1 cellular context compared by ENCODE assay signal in the genomic region with DNA sequence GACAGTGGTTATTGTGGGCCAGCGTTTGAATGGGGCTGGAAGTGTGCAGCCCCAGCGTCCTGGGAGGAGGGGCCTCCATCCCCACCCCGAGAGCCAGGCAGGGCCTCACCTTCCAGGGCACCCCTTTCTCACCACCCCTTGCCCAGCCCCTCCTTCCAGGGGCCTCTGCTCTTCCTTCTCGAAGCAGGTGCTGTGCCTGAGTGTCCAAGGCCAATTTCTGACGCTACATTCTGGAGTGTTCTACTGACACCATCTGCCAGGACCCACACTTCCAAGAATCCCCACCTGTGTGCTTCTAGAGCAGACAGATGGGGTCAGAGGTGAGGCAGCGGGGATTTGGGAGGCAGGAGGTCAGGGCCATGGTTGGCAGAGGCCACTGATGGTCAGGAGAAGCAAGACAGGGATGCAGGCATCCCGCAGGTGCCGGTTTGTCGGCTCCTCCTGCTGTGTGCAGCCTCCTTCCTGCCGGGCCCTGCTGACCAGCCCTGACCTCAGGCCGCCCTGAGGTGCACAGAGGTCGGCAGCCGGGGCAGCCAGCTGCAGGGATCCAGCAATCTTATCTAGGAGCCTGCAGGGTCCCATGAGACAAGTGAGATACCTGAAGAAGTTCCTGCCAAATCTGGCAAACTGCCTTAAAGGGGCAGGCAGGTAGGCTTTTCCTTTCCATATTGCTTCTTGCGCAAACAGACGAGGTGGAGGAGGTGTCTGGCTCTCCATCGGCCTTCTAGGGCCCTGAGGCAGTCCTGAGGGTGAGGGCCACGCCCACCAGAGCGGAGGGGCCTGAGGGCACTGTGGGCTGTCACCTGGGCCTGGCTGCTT.
TF ChIP-seq lines count a peak whose summit lies in the region.

No MANE protein-coding gene starts in this region.

TF ChIP-seq in WTC11, 78 proteins besides CTCF, POLR2A, EP300 and RAD21 (continued from another document):
- TF ChIP-seq, protein P1, sequence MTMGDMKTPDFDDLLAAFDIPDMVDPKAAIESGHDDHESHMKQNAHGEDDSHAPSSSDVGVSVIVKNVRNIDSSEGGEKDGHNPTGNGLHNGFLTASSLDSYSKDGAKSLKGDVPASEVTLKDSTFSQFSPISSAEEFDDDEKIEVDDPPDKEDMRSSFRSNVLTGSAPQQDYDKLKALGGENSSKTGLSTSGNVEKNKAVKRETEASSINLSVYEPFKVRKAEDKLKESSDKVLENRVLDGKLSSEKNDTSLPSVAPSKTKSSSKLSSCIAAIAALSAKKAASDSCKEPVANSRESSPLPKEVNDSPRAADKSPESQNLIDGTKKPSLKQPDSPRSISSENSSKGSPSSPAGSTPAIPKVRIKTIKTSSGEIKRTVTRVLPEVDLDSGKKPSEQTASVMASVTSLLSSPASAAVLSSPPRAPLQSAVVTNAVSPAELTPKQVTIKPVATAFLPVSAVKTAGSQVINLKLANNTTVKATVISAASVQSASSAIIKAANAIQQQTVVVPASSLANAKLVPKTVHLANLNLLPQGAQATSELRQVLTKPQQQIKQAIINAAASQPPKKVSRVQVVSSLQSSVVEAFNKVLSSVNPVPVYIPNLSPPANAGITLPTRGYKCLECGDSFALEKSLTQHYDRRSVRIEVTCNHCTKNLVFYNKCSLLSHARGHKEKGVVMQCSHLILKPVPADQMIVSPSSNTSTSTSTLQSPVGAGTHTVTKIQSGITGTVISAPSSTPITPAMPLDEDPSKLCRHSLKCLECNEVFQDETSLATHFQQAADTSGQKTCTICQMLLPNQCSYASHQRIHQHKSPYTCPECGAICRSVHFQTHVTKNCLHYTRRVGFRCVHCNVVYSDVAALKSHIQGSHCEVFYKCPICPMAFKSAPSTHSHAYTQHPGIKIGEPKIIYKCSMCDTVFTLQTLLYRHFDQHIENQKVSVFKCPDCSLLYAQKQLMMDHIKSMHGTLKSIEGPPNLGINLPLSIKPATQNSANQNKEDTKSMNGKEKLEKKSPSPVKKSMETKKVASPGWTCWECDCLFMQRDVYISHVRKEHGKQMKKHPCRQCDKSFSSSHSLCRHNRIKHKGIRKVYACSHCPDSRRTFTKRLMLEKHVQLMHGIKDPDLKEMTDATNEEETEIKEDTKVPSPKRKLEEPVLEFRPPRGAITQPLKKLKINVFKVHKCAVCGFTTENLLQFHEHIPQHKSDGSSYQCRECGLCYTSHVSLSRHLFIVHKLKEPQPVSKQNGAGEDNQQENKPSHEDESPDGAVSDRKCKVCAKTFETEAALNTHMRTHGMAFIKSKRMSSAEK (CRISPR knock-in tag; IDR thresholded peaks at IDR 0.05; ENCODE audit: borderline replicate concordance), result no peak
- TF ChIP-seq FOXP1 (CRISPR knock-in tag; IDR thresholded peaks at IDR 0.05; ENCODE audit: borderline replicate concordance) (no peak), SP1 (CRISPR knock-in tag; conservative IDR thresholded peaks at IDR 0.05) (no peak), KAT7 (CRISPR knock-in tag; IDR thresholded peaks at IDR 0.05; ENCODE audit: borderline replicate concordance) (no peak), TP53 (CRISPR knock-in tag; IDR thresholded peaks at IDR 0.05) (no peak)
- TF ChIP-seq, protein P2, sequence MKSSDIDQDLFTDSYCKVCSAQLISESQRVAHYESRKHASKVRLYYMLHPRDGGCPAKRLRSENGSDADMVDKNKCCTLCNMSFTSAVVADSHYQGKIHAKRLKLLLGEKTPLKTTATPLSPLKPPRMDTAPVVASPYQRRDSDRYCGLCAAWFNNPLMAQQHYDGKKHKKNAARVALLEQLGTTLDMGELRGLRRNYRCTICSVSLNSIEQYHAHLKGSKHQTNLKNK (CRISPR knock-in tag; IDR thresholded peaks at IDR 0.05), result no peak
TF ChIP-seq in WTC11: peak in this region for 0.
